In genomic region chr3:105860649-105861048, GRCh38 we compare ENCODE assay signal across 18 cellular contexts.
"Had no signal": no experiment of that assay in that cellular context is flagged by ENCODE, and none has a peak within 500 bp of the region (broad histone marks: within the 10 kb centered on the region; RNA-seq: fewer than 3 reads in every experiment).

No MANE protein-coding gene starts in this region.

- H3K27me3 ChIP-seq: cardiac muscle cell, sigmoid colon had no signal

- DNase-seq: activated CD4-positive, alpha-beta memory T cell treated with anti-CD3 and anti-CD28 coated beads for 36 hours; activated CD4-positive, alpha-beta T cell treated with anti-CD3 and anti-CD28 coated beads for 1 hour; activated gamma-delta T cell; activated naive CD8-positive, alpha-beta T cell treated with anti-CD3 and anti-CD28 coated beads, Interleukin-2, amount 10 ng/mL, durations not matched to agents 7 days and 5 days; activated T-cell treated with anti-CD3 and anti-CD28 coated beads, Interleukin-2, amount 50 U/mL, for 48 hours; effector CD8-positive, alpha-beta T cell; immature natural killer cell; occipital lobe; psoas muscle; sigmoid colon; stimulated activated CD4-positive, alpha-beta T cell treated with anti-CD3 and anti-CD28 coated beads, Interleukin-4, amount 100 ng/mL, for 1 hour; stimulated activated CD8-positive, alpha-beta memory T cell treated with anti-CD3 and anti-CD28 coated beads, Interleukin-4, amount 100 ng/mL, for 48 hours; stimulated activated naive CD8-positive, alpha-beta T cell treated with anti-CD3 and anti-CD28 coated beads, Interleukin-15, amount 100 ng/mL, for 72 hours; T-helper 9 cell had no signal

- H3K4me3 ChIP-seq: cardiac muscle cell, coronary artery, psoas muscle, sigmoid colon, thoracic aorta had no signal

- ATAC-seq: psoas muscle; stimulated activated naive CD8-positive, alpha-beta T cell treated with anti-CD3 and anti-CD28 coated beads, Interleukin-15, amount 100 ng/mL, for 72 hours had no signal

- H3K36me3 ChIP-seq: thoracic aorta had no signal

- H3K27ac ChIP-seq: cardiac muscle cell, epithelial cell of prostate, psoas muscle, sigmoid colon had no signal

- H3K9me3 ChIP-seq: psoas muscle, sigmoid colon, thoracic aorta had no signal
